ENCODE assay signal across 1 cellular context in genomic region chr3:184562146-184562861, GRCh38.
TF ChIP-seq lines count a peak whose summit lies in the region.

No MANE protein-coding gene starts in this region.

TF ChIP-seq in H1, 55 proteins besides CTCF, POLR2A, EP300 and RAD21 (continued from another document):
- TF ChIP-seq KDM4A (IDR thresholded peaks at IDR 0.05; ENCODE audit: low read depth, low read length, severe bottlenecking): peak; percentile 50
- TF ChIP-seq HDAC6 (IDR thresholded peaks at IDR 0.05; ENCODE audit: low read depth, low read length): no peak
- TF ChIP-seq, protein P1, sequence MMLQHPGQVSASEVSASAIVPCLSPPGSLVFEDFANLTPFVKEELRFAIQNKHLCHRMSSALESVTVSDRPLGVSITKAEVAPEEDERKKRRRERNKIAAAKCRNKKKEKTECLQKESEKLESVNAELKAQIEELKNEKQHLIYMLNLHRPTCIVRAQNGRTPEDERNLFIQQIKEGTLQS (IDR thresholded peaks at IDR 0.05; ENCODE audit: insufficient read depth, low read depth, low read length): no peak
